In genomic region chr2:238906254-238906935, GRCh38 we compare ENCODE assay signal across 1 cellular context.
TF ChIP-seq lines count a peak whose summit lies in the region.

No MANE protein-coding gene starts in this region.

TF ChIP-seq in GM12878, 131 proteins besides CTCF, POLR2A, EP300 and RAD21:
- TF ChIP-seq BCL3 (IDR thresholded peaks at IDR 0.05; ENCODE audit: borderline replicate concordance, insufficient read depth, low read depth, low read length, poor library complexity, severe bottlenecking) (peak; percentile 57), ZBTB40 (IDR thresholded peaks at IDR 0.05; ENCODE audit: borderline replicate concordance) (no peak)
